In genomic region chr15:59216911-59217310, GRCh38 we compare ENCODE assay signal across 35 cellular contexts. TPM values are rescaled to one million over a fixed set of nuclear protein-coding genes. Genes with fewer than 3 reads are reported as not detected.
"Had no signal": no experiment of that assay in that cellular context is flagged by ENCODE, and none has a peak within 500 bp of the region (broad histone marks: within the 10 kb centered on the region; RNA-seq: fewer than 3 reads in every experiment).

No MANE protein-coding gene starts in this region.

- H3K36me3 ChIP-seq: adrenal gland, WERI-Rb-1 had no signal

- H3K27me3 ChIP-seq: adrenal gland, body of pancreas, foreskin keratinocyte, gastrocnemius medialis, heart right ventricle had no signal

- H3K27me3 Mint-ChIP-seq: activated B cell treated with CpG ODN at 0.5 μM for 24 hours; activated naive CD8-positive, alpha-beta T cell treated with anti-CD3 and anti-CD28 coated beads, Interleukin-2, amount 50 U/mL, for 24 hours had no signal

- H3K9me3 ChIP-seq: adrenal gland, body of pancreas, gastrocnemius medialis, heart right ventricle had no signal

- H3K4me3 ChIP-seq: adrenal gland, body of pancreas, gastrocnemius medialis, heart right ventricle had no signal

- H3K27ac ChIP-seq: adrenal gland, body of pancreas, foreskin keratinocyte, gastrocnemius medialis, heart right ventricle, WERI-Rb-1 had no signal

- FAIRE-seq: colon, endometrium had no signal

- H3K27ac Mint-ChIP-seq: activated B cell treated with CpG ODN at 0.5 μM for 24 hours; activated CD8-positive, alpha-beta T cell treated with anti-CD3 and anti-CD28 coated beads for 36 hours; activated naive CD4-positive, alpha-beta T cell treated with anti-CD3 and anti-CD28 coated beads for 36 hours; activated naive CD4-positive, alpha-beta T cell treated with anti-CD3 and anti-CD28 coated beads, Interleukin-2, amount 50 U/mL, for 24 hours; activated naive CD8-positive, alpha-beta T cell treated with anti-CD3 and anti-CD28 coated beads for 36 hours; activated naive CD8-positive, alpha-beta T cell treated with anti-CD3 and anti-CD28 coated beads, Interleukin-2, amount 50 U/mL, for 24 hours; activated T-helper 17 cell treated with anti-CD3 and anti-CD28 coated beads, Interleukin-2, amount 50 U/mL, for 72 hours; T-helper 17 cell; T-helper 2 cell treated with Interferon-gamma antibody and Interleukin-4, amounts not matched to agents 5 μg/mL and 100 μg/mL, for 36 hours had no signal

- H3K36me3 Mint-ChIP-seq: activated naive CD4-positive, alpha-beta T cell treated with anti-CD3 and anti-CD28 coated beads, Interleukin-2, amount 50 U/mL, for 24 hours; activated naive CD8-positive, alpha-beta T cell treated with anti-CD3 and anti-CD28 coated beads for 36 hours had no signal

- DNase-seq: activated B cell treated with CpG ODN at 0.5 μM for 24 hours; activated CD4-positive, alpha-beta T cell treated with anti-CD3 and anti-CD28 coated beads for 48 hours; activated CD4-positive, alpha-beta T cell treated with anti-CD3 and anti-CD28 coated beads, Interleukin-2, amount 50 U/mL, for 1 hour; activated CD4-positive, alpha-beta T cell treated with anti-CD3 and anti-CD28 coated beads, Interleukin-2, amount 50 U/mL, for 48 hours; activated CD8-positive, alpha-beta memory T cell treated with anti-CD3 and anti-CD28 coated beads for 24 hours; activated CD8-positive, alpha-beta T cell treated with anti-CD3 and anti-CD28 coated beads for 36 hours; activated effector memory CD4-positive, alpha-beta T cell treated with Interleukin-2 at 50 U/mL for 16 hours; activated gamma-delta T cell treated with Interleukin-2 at 50 U/mL for 16 hours; activated naive CD4-positive, alpha-beta T cell treated with anti-CD3 and anti-CD28 coated beads for 36 hours; activated naive CD8-positive, alpha-beta T cell treated with anti-CD3 and anti-CD28 coated beads for 36 hours; activated naive CD8-positive, alpha-beta T cell treated with anti-CD3 and anti-CD28 coated beads, Interleukin-2, amount 50 U/mL, for 24 hours; activated T-cell treated with anti-CD3 and anti-CD28 coated beads, Interleukin-2, amount 50 U/mL, for 4 hours; adrenal gland; amygdala; aorta; body of pancreas; caudate nucleus; effector CD8-positive, alpha-beta T cell; foreskin keratinocyte; gastrocnemius medialis; heart right ventricle; T-helper 1 cell; T-helper 17 cell; T1000; WERI-Rb-1 had no signal

- H3K4me1 ChIP-seq: adrenal gland, body of pancreas, foreskin keratinocyte, gastrocnemius medialis had no signal

- H3K4me3 Mint-ChIP-seq: activated B cell treated with CpG ODN at 0.5 μM for 24 hours; activated CD8-positive, alpha-beta T cell treated with anti-CD3 and anti-CD28 coated beads for 36 hours; activated naive CD4-positive, alpha-beta T cell treated with anti-CD3 and anti-CD28 coated beads for 36 hours; activated naive CD4-positive, alpha-beta T cell treated with anti-CD3 and anti-CD28 coated beads, Interleukin-2, amount 50 U/mL, for 24 hours; activated naive CD8-positive, alpha-beta T cell treated with anti-CD3 and anti-CD28 coated beads for 36 hours; activated naive CD8-positive, alpha-beta T cell treated with anti-CD3 and anti-CD28 coated beads, Interleukin-2, amount 50 U/mL, for 24 hours; activated T-cell treated with anti-CD3 and anti-CD28 coated beads, Interleukin-2, amount 50 U/mL, for 4 hours; activated T-helper 17 cell treated with anti-CD3 and anti-CD28 coated beads, Interleukin-2, amount 50 U/mL, for 72 hours; T-helper 17 cell; T-helper 2 cell treated with Interferon-gamma antibody and Interleukin-4, amounts not matched to agents 5 μg/mL and 100 μg/mL, for 36 hours had no signal

- H3K4me1 Mint-ChIP-seq: activated B cell treated with CpG ODN at 0.5 μM for 24 hours; activated naive CD4-positive, alpha-beta T cell treated with anti-CD3 and anti-CD28 coated beads, Interleukin-2, amount 50 U/mL, for 24 hours; activated naive CD8-positive, alpha-beta T cell treated with anti-CD3 and anti-CD28 coated beads for 36 hours; activated naive CD8-positive, alpha-beta T cell treated with anti-CD3 and anti-CD28 coated beads, Interleukin-2, amount 50 U/mL, for 24 hours; activated T-helper 17 cell treated with anti-CD3 and anti-CD28 coated beads, Interleukin-2, amount 50 U/mL, for 72 hours; T-helper 17 cell had no signal

- ATAC-seq: activated CD4-positive, CD25-positive, alpha-beta regulatory T cell treated with anti-CD3 and anti-CD28 coated beads, Interleukin-2, amount 50 U/mL, for 24 hours; activated CD8-positive, alpha-beta T cell treated with anti-CD3 and anti-CD28 coated beads for 36 hours; activated naive CD8-positive, alpha-beta T cell treated with anti-CD3 and anti-CD28 coated beads, Interleukin-2, amount 50 U/mL, for 24 hours; activated T-cell treated with anti-CD3 and anti-CD28 coated beads, Interleukin-2, amount 50 U/mL, for 4 hours; activated T-helper 17 cell treated with anti-CD3 and anti-CD28 coated beads, Interleukin-2, amount 50 U/mL, for 72 hours; body of pancreas; esophagus mucosa; foreskin keratinocyte; gastrocnemius medialis; heart right ventricle; T-helper 17 cell had no signal

- H3K9me3 Mint-ChIP-seq: activated B cell treated with CpG ODN at 0.5 μM for 24 hours; activated CD8-positive, alpha-beta T cell treated with anti-CD3 and anti-CD28 coated beads for 36 hours; activated naive CD4-positive, alpha-beta T cell treated with anti-CD3 and anti-CD28 coated beads for 36 hours; activated naive CD4-positive, alpha-beta T cell treated with anti-CD3 and anti-CD28 coated beads, Interleukin-2, amount 50 U/mL, for 24 hours; activated naive CD8-positive, alpha-beta T cell treated with anti-CD3 and anti-CD28 coated beads for 36 hours; activated naive CD8-positive, alpha-beta T cell treated with anti-CD3 and anti-CD28 coated beads, Interleukin-2, amount 50 U/mL, for 24 hours; activated T-cell treated with anti-CD3 and anti-CD28 coated beads, Interleukin-2, amount 50 U/mL, for 4 hours; activated T-helper 17 cell treated with anti-CD3 and anti-CD28 coated beads, Interleukin-2, amount 50 U/mL, for 72 hours; T-helper 2 cell treated with Interferon-gamma antibody and Interleukin-4, amounts not matched to agents 5 μg/mL and 100 μg/mL, for 36 hours had no signal

RNA-seq across cellular contexts. Expression of gene LDHAL6B, which starts 10.3 kb away (rescaled TPM):
- total RNA-seq: activated B cell treated with CpG ODN at 0.5 μM for 24 hours; activated CD8-positive, alpha-beta T cell treated with anti-CD3 and anti-CD28 coated beads for 36 hours; activated naive CD4-positive, alpha-beta T cell treated with anti-CD3 and anti-CD28 coated beads for 36 hours; activated naive CD8-positive, alpha-beta T cell treated with anti-CD3 and anti-CD28 coated beads for 36 hours; activated T-cell treated with anti-CD3 and anti-CD28 coated beads, Interleukin-2, amount 50 U/mL, for 4 hours; activated T-helper 17 cell treated with anti-CD3 and anti-CD28 coated beads, Interleukin-2, amount 50 U/mL, for 72 hours; adrenal gland; aorta; body of pancreas; chondrocyte; dermis microvascular lymphatic vessel endothelial cell; epithelial cell of proximal tubule; esophagus mucosa; foreskin keratinocyte; gastrocnemius medialis; heart right ventricle; T-helper 17 cell had no signal
- polyA plus RNA-seq: adrenal gland, aorta, foreskin keratinocyte, heart right ventricle had no signal
